ENCODE assay signal across 4 cellular contexts in genomic region chr11:81267246-81267645, GRCh38.
"Had no signal": no experiment of that assay in that cellular context is flagged by ENCODE, and none has a peak within 500 bp of the region (broad histone marks: within the 10 kb centered on the region; RNA-seq: fewer than 3 reads in every experiment).

No MANE protein-coding gene starts in this region.

- DNase-seq: GM23248, GOT3, H7, HFFc6 had no signal
